19 cellular contexts compared by ENCODE assay signal in the genomic region with DNA sequence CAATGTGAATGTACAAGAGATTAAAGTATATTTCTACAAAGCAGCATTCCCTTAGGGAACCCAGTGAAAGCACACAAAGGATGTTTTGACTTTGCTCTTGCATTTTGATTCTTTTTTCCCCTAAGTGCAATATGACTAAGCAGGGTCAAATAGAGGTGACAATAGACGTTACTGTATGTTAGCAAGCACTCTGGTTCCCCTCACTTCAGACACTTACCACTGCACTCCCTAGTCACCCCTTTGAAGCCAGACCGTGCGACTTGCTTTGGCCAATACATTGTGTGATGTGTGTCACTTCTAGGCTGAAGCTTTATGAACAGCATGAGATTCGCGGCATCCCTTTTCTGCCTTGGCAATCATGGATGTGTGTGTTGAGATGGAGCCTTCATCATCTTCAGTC.
DNase-seq lines count a peak whose midpoint lies in the region; ATAC-seq and TF ChIP-seq lines count a peak whose summit lies in the region.
"Had no signal": no experiment of that assay in that cellular context is flagged by ENCODE, and none has a peak within 500 bp of the region (broad histone marks: within the 10 kb centered on the region; RNA-seq: fewer than 3 reads in every experiment).

No MANE protein-coding gene starts in this region.

- no peaks in the 10 kb centered on the region for H4K20me1 ChIP-seq in fibroblast of lung (ENCODE audit: control insufficient read depth, extremely low read depth, insufficient read depth, low read length)

- H3K9me3 ChIP-seq in fibroblast of lung (ENCODE audit: control insufficient read depth, insufficient read depth, low read depth, low read length) (no peaks in the 10 kb centered on the region), tibial artery (no peaks in the 10 kb centered on the region)
- H3K9me3 ChIP-seq: sigmoid colon, testis had no signal

- H3K4me1 ChIP-seq in fibroblast of lung (ENCODE audit: control insufficient read depth, extremely low read depth, insufficient read depth, low read length) (no peaks in the 10 kb centered on the region), tibial artery (no peaks in the 10 kb centered on the region)
- H3K4me1 ChIP-seq: sigmoid colon, testis had no signal

- intact Hi-C loops in activated CD4-positive, alpha-beta memory T cell treated with anti-CD3 and anti-CD28 coated beads for 36 hours (cut with micrococcal nuclease) = no loop called here
- intact Hi-C loops in tibial artery (cut with DNase I; ENCODE audit: low total_unique reads) = no loop called here

- no peaks in the 10 kb centered on the region for H3K79me2 ChIP-seq in fibroblast of lung (ENCODE audit: control insufficient read depth, insufficient read depth, low read length)

- TF ChIP-seq CTCF in fibroblast of lung (conservative IDR thresholded peaks at IDR 0.05 in 1 of 2, IDR thresholded peaks at IDR 0.05 in 1 of 2; ENCODE audit: low read depth in 1 of 2, low read length in 2 of 2) = no peak
- TF ChIP-seq CTCF in tibial artery (IDR thresholded peaks at IDR 0.05) = no peak

- H3K27me3 ChIP-seq in fibroblast of lung (ENCODE audit: control insufficient read depth, insufficient read depth, low read length) (no peaks in the 10 kb centered on the region), tibial artery (no peaks in the 10 kb centered on the region)
- H3K27me3 ChIP-seq: sigmoid colon, testis had no signal

- H3K27ac ChIP-seq in fibroblast of lung (ENCODE audit: insufficient read depth, low read length) (no peak overlapping the region), tibial artery (no peak overlapping the region)
- H3K27ac ChIP-seq: sigmoid colon, testis had no signal

- ATAC-seq in stimulated activated effector memory CD8-positive, alpha-beta T cell treated with anti-CD3 and anti-CD28 coated beads, Interleukin-12 subunit alpha, Interleukin-12 subunit beta, amount 100 ng/mL, for 72 hours = peak; percentile 69
- ATAC-seq: activated CD4-positive, CD25-positive, alpha-beta regulatory T cell treated with anti-CD3 and anti-CD28 coated beads, Interleukin-2, amount 50 U/mL, for 24 hours had no signal

- H3K27me3 Mint-ChIP-seq in activated CD4-positive, alpha-beta memory T cell treated with anti-CD3 and anti-CD28 coated beads for 36 hours = no peaks in the 10 kb centered on the region
- H3K27me3 Mint-ChIP-seq in activated CD4-positive, alpha-beta memory T cell treated with anti-CD3 and anti-CD28 coated beads, Interleukin-2, amount 10 ng/mL, durations not matched to agents 7 days and 5 days = peaks cover 9% of the 10 kb centered on the region
- H3K27me3 Mint-ChIP-seq in activated naive CD8-positive, alpha-beta T cell treated with anti-CD3 and anti-CD28 coated beads for 36 hours = no peaks in the 10 kb centered on the region
- H3K27me3 Mint-ChIP-seq: activated naive CD8-positive, alpha-beta T cell treated with anti-CD3 and anti-CD28 coated beads, Interleukin-2, amount 10 ng/mL, durations not matched to agents 7 days and 5 days had no signal

- no peak overlapping the region for H3K4me3 Mint-ChIP-seq in activated CD4-positive, alpha-beta memory T cell treated with anti-CD3 and anti-CD28 coated beads for 36 hours
- no peak overlapping the region for H3K4me3 Mint-ChIP-seq in activated CD4-positive, alpha-beta memory T cell treated with anti-CD3 and anti-CD28 coated beads, Interleukin-2, amount 10 ng/mL, durations not matched to agents 7 days and 5 days
- no peak overlapping the region for H3K4me3 Mint-ChIP-seq in stimulated activated effector memory CD8-positive, alpha-beta T cell treated with anti-CD3 and anti-CD28 coated beads, Interleukin-12 subunit alpha, Interleukin-12 subunit beta, amount 100 ng/mL, for 72 hours
- H3K4me3 Mint-ChIP-seq in activated naive CD8-positive, alpha-beta T cell treated with anti-CD3 and anti-CD28 coated beads for 36 hours = no peak overlapping the region
- H3K4me3 Mint-ChIP-seq: activated naive CD8-positive, alpha-beta T cell treated with anti-CD3 and anti-CD28 coated beads, Interleukin-2, amount 10 ng/mL, durations not matched to agents 7 days and 5 days; IgD-negative memory B cell; immature natural killer cell had no signal

- H3K4me2 ChIP-seq in fibroblast of lung (ENCODE audit: extremely low read depth, insufficient read depth, low read length) = no peak overlapping the region

- CTCF ChIA-PET in activated CD4-positive, alpha-beta memory T cell treated with anti-CD3 and anti-CD28 coated beads for 36 hours (lab: Charles Lee) = no interaction called here
- CTCF ChIA-PET in activated CD4-positive, alpha-beta memory T cell treated with anti-CD3 and anti-CD28 coated beads, Interleukin-2, amount 10 ng/mL, durations not matched to agents 7 days and 5 days (lab: Charles Lee) = no interaction called here

- DNase-seq in activated CD4-positive, alpha-beta memory T cell treated with anti-CD3 and anti-CD28 coated beads for 36 hours = peak; percentile 19
- no peak for DNase-seq in activated CD4-positive, alpha-beta memory T cell treated with anti-CD3 and anti-CD28 coated beads, Interleukin-2, amount 10 ng/mL, durations not matched to agents 7 days and 5 days
- peak; percentile 3 for DNase-seq in NOMO-1 treated with dmso at 0.1 percent for 144 hours (lab: John Stamatoyannopoulos, UW; ENCODE audit: unreplicated experiment)
- peak; percentile 35 to 59 for DNase-seq in fibroblast of lung (ENCODE audit: low read depth in 2 of 2)
- no peak for DNase-seq in stimulated activated effector memory CD8-positive, alpha-beta T cell treated with anti-CD3 and anti-CD28 coated beads, Interleukin-12 subunit alpha, Interleukin-12 subunit beta, amount 100 ng/mL, for 72 hours (ENCODE audit: low spot score in 2 of 2)
- no peak for DNase-seq in central memory CD4-positive, alpha-beta T cell
- no peak for DNase-seq in activated naive CD8-positive, alpha-beta T cell treated with anti-CD3 and anti-CD28 coated beads for 36 hours
- DNase-seq in tibial artery = no peak
- DNase-seq: activated naive CD8-positive, alpha-beta T cell treated with anti-CD3 and anti-CD28 coated beads, Interleukin-2, amount 10 ng/mL, durations not matched to agents 7 days and 5 days; HCEC 1CT; immature natural killer cell; NCI-H1092 treated with DMSO at 0.1 percent for 48 hours; NCI-H748 treated with DMSO at 0.1 percent for 48 hours; sigmoid colon; stimulated activated CD4-positive, alpha-beta T cell treated with anti-CD3 and anti-CD28 coated beads, Interleukin-4, amount 100 ng/mL, for 1 hour; stimulated activated CD8-positive, alpha-beta memory T cell treated with anti-CD3 and anti-CD28 coated beads, Interleukin-4, amount 100 ng/mL, for 48 hours; testis had no signal

- no peaks in the 10 kb centered on the region for H3K36me3 ChIP-seq in fibroblast of lung (ENCODE audit: control insufficient read depth, insufficient read depth, low read length)
- no peaks in the 10 kb centered on the region for H3K36me3 ChIP-seq in tibial artery
- H3K36me3 ChIP-seq: sigmoid colon had no signal

- peaks cover 2% of the 10 kb centered on the region for H3K4me1 Mint-ChIP-seq in activated CD4-positive, alpha-beta memory T cell treated with anti-CD3 and anti-CD28 coated beads for 36 hours (ENCODE audit: low read depth)
- H3K4me1 Mint-ChIP-seq in activated CD4-positive, alpha-beta memory T cell treated with anti-CD3 and anti-CD28 coated beads, Interleukin-2, amount 10 ng/mL, durations not matched to agents 7 days and 5 days = peaks cover 7% of the 10 kb centered on the region
- H3K4me1 Mint-ChIP-seq in stimulated activated effector memory CD8-positive, alpha-beta T cell treated with anti-CD3 and anti-CD28 coated beads, Interleukin-12 subunit alpha, Interleukin-12 subunit beta, amount 100 ng/mL, for 72 hours = no peaks in the 10 kb centered on the region
- H3K4me1 Mint-ChIP-seq in activated naive CD8-positive, alpha-beta T cell treated with anti-CD3 and anti-CD28 coated beads for 36 hours = no peaks in the 10 kb centered on the region
- H3K4me1 Mint-ChIP-seq: IgD-negative memory B cell had no signal

- no peaks in the 10 kb centered on the region for H3K9me3 Mint-ChIP-seq in activated CD4-positive, alpha-beta memory T cell treated with anti-CD3 and anti-CD28 coated beads for 36 hours
- no peaks in the 10 kb centered on the region for H3K9me3 Mint-ChIP-seq in activated CD4-positive, alpha-beta memory T cell treated with anti-CD3 and anti-CD28 coated beads, Interleukin-2, amount 10 ng/mL, durations not matched to agents 7 days and 5 days
- no peaks in the 10 kb centered on the region for H3K9me3 Mint-ChIP-seq in stimulated activated effector memory CD8-positive, alpha-beta T cell treated with anti-CD3 and anti-CD28 coated beads, Interleukin-12 subunit alpha, Interleukin-12 subunit beta, amount 100 ng/mL, for 72 hours
- no peaks in the 10 kb centered on the region for H3K9me3 Mint-ChIP-seq in activated naive CD8-positive, alpha-beta T cell treated with anti-CD3 and anti-CD28 coated beads for 36 hours
- H3K9me3 Mint-ChIP-seq: activated naive CD8-positive, alpha-beta T cell treated with anti-CD3 and anti-CD28 coated beads, Interleukin-2, amount 10 ng/mL, durations not matched to agents 7 days and 5 days; IgD-negative memory B cell; immature natural killer cell had no signal

- H3K9ac ChIP-seq in fibroblast of lung (ENCODE audit: insufficient read depth, low read length) = no peak overlapping the region

- no peak overlapping the region for H3K4me3 ChIP-seq in fibroblast of lung (replicated peaks in 1 of 4; ENCODE audit: control extremely low read depth in 1 of 4, insufficient read depth in 1 of 4, low read depth in 3 of 4, low read length in 4 of 4)
- no peak overlapping the region for H3K4me3 ChIP-seq in tibial artery
- H3K4me3 ChIP-seq: sigmoid colon, testis had no signal

- H2AFZ ChIP-seq in fibroblast of lung (ENCODE audit: low read length) = no peak overlapping the region

- POLR2A ChIA-PET in activated CD4-positive, alpha-beta memory T cell treated with anti-CD3 and anti-CD28 coated beads for 36 hours (lab: Charles Lee) = no interaction called here
- POLR2A ChIA-PET in activated CD4-positive, alpha-beta memory T cell treated with anti-CD3 and anti-CD28 coated beads, Interleukin-2, amount 10 ng/mL, durations not matched to agents 7 days and 5 days (lab: Charles Lee) = no interaction called here

- no peaks in the 10 kb centered on the region for H3K36me3 Mint-ChIP-seq in activated CD4-positive, alpha-beta memory T cell treated with anti-CD3 and anti-CD28 coated beads for 36 hours
- no peaks in the 10 kb centered on the region for H3K36me3 Mint-ChIP-seq in activated CD4-positive, alpha-beta memory T cell treated with anti-CD3 and anti-CD28 coated beads, Interleukin-2, amount 10 ng/mL, durations not matched to agents 7 days and 5 days (ENCODE audit: low read depth)
- H3K36me3 Mint-ChIP-seq in stimulated activated effector memory CD8-positive, alpha-beta T cell treated with anti-CD3 and anti-CD28 coated beads, Interleukin-12 subunit alpha, Interleukin-12 subunit beta, amount 100 ng/mL, for 72 hours = no peaks in the 10 kb centered on the region
- H3K36me3 Mint-ChIP-seq in activated naive CD8-positive, alpha-beta T cell treated with anti-CD3 and anti-CD28 coated beads for 36 hours = no peaks in the 10 kb centered on the region
- H3K36me3 Mint-ChIP-seq: activated naive CD8-positive, alpha-beta T cell treated with anti-CD3 and anti-CD28 coated beads, Interleukin-2, amount 10 ng/mL, durations not matched to agents 7 days and 5 days; IgD-negative memory B cell; immature natural killer cell had no signal

- no peak overlapping the region for H3K27ac Mint-ChIP-seq in activated CD4-positive, alpha-beta memory T cell treated with anti-CD3 and anti-CD28 coated beads for 36 hours
- H3K27ac Mint-ChIP-seq in activated CD4-positive, alpha-beta memory T cell treated with anti-CD3 and anti-CD28 coated beads, Interleukin-2, amount 10 ng/mL, durations not matched to agents 7 days and 5 days = no peak overlapping the region
- H3K27ac Mint-ChIP-seq in stimulated activated effector memory CD8-positive, alpha-beta T cell treated with anti-CD3 and anti-CD28 coated beads, Interleukin-12 subunit alpha, Interleukin-12 subunit beta, amount 100 ng/mL, for 72 hours = no peak overlapping the region
- no peak overlapping the region for H3K27ac Mint-ChIP-seq in activated naive CD8-positive, alpha-beta T cell treated with anti-CD3 and anti-CD28 coated beads for 36 hours
- H3K27ac Mint-ChIP-seq: activated naive CD8-positive, alpha-beta T cell treated with anti-CD3 and anti-CD28 coated beads, Interleukin-2, amount 10 ng/mL, durations not matched to agents 7 days and 5 days; IgD-negative memory B cell; immature natural killer cell had no signal

Comparison
In these comparisons a context has a peak if more than half of its experiments do, and no peak if none do; other contexts are left out.
1. DNase-seq: peak in activated CD4-positive, alpha-beta memory T cell treated with anti-CD3 and anti-CD28 coated beads for 36 hours (single experiment), NOMO-1 treated with dmso at 0.1 percent for 144 hours (single experiment) and fibroblast of lung (2 of 2); none in activated CD4-positive, alpha-beta memory T cell treated with anti-CD3 and anti-CD28 coated beads, Interleukin-2, amount 10 ng/mL, durations not matched to agents 7 days and 5 days (single experiment), stimulated activated effector memory CD8-positive, alpha-beta T cell treated with anti-CD3 and anti-CD28 coated beads, Interleukin-12 subunit alpha, Interleukin-12 subunit beta, amount 100 ng/mL, for 72 hours (0 of 2), central memory CD4-positive, alpha-beta T cell (single experiment), activated naive CD8-positive, alpha-beta T cell treated with anti-CD3 and anti-CD28 coated beads for 36 hours (single experiment) and tibial artery (0 of 2).